ENCODE assay signal across 8 cellular contexts in genomic region chr17:77453613-77454559, GRCh38.
DNase-seq lines count a peak whose midpoint lies in the region; ATAC-seq lines count a peak whose summit lies in the region.

No MANE protein-coding gene starts in this region.

- peaks cover 37% of the 10 kb centered on the region for H3K4me1 Mint-ChIP-seq in activated naive CD4-positive, alpha-beta T cell treated with anti-CD3 and anti-CD28 coated beads for 36 hours (ENCODE audit: low read depth)
- H3K4me1 Mint-ChIP-seq in memory B cell = peaks cover 59% of the 10 kb centered on the region

- 53% methylated on average over 29 of the region's 29 CpGs for WGBS in urinary bladder

- H3K4me3 Mint-ChIP-seq in activated naive CD4-positive, alpha-beta T cell treated with anti-CD3 and anti-CD28 coated beads for 36 hours = peak overlapping the region; percentile 86
- H3K4me3 Mint-ChIP-seq in memory B cell = peak overlapping the region; percentile 99

- H3K9me3 Mint-ChIP-seq in activated naive CD4-positive, alpha-beta T cell treated with anti-CD3 and anti-CD28 coated beads for 36 hours = no peaks in the 10 kb centered on the region
- H3K9me3 Mint-ChIP-seq in memory B cell = no peaks in the 10 kb centered on the region

- peak; percentile 30 for ATAC-seq in memory B cell (ENCODE audit: low read depth)
- no peak for ATAC-seq in GM19324 (IDR thresholded peaks at IDR 0.05; ENCODE audit: low FRiP score, unreplicated experiment)

- H3K4me3 ChIP-seq in urinary bladder (ENCODE audit: low read depth, low read length) = peak overlapping the region; percentile 27

- H3K27ac ChIP-seq in urinary bladder (ENCODE audit: low read depth) = peak overlapping the region; percentile 51

- in situ Hi-C loops in ACHN (cut with HindIII; ENCODE audit: low pct_ligation_motif_present, low pct_unique_long_range_greater_than_20kb, low sequenced_read_pairs) = no loop called here

- intact Hi-C loops in activated naive CD4-positive, alpha-beta T cell treated with anti-CD3 and anti-CD28 coated beads for 36 hours (cut with micrococcal nuclease) = loop anchor here (5.0 to 10.0 kb wide), 3 partner anchors 717 to 1321 kb away; partner anchors contain the start of genes MFSD11, SRSF2 and UBALD2

- no peaks in the 10 kb centered on the region for H3K36me3 ChIP-seq in urinary bladder (ENCODE audit: insufficient read depth)

- CTCF ChIA-PET in activated naive CD4-positive, alpha-beta T cell treated with anti-CD3 and anti-CD28 coated beads for 36 hours (lab: Charles Lee) = interaction anchor here (0.8 to 2.6 kb wide), 11 partner anchors 9 to 54 kb away, joined by 3 to 12 read pairs (median 4); no protein-coding TSS in a partner anchor

- H3K4me1 ChIP-seq in urinary bladder (ENCODE audit: insufficient read depth) = peaks cover 2% of the 10 kb centered on the region

- no peaks in the 10 kb centered on the region for H3K27me3 Mint-ChIP-seq in activated naive CD4-positive, alpha-beta T cell treated with anti-CD3 and anti-CD28 coated beads for 36 hours (ENCODE audit: low read depth)
- H3K27me3 Mint-ChIP-seq in memory B cell = no peaks in the 10 kb centered on the region

- DNase-seq in stimulated activated CD4-positive, alpha-beta T cell treated with anti-CD3 and anti-CD28 coated beads, Interleukin-1b, Interleukin-23, amount 100 ng/mL, for 48 hours = peak; percentile 57
- no peak for DNase-seq in stimulated activated CD4-positive, alpha-beta T cell treated with anti-CD3 and anti-CD28 coated beads, Interleukin-12 subunit alpha, Interleukin-12 subunit beta, amount 100 ng/mL, for 4 hours
- DNase-seq in activated naive CD4-positive, alpha-beta T cell treated with anti-CD3 and anti-CD28 coated beads for 36 hours = peak; percentile 73
- DNase-seq in memory B cell (ENCODE audit: low spot score in 2 of 2) (no peak), ACHN (no peak), COR-L47 (lab: John Stamatoyannopoulos, UW) (no peak)

- H3K36me3 Mint-ChIP-seq in activated naive CD4-positive, alpha-beta T cell treated with anti-CD3 and anti-CD28 coated beads for 36 hours (ENCODE audit: low read depth) = peaks cover 59% of the 10 kb centered on the region
- H3K36me3 Mint-ChIP-seq in memory B cell = peaks cover 12% of the 10 kb centered on the region

- peak overlapping the region; percentile 100 for H3K27ac Mint-ChIP-seq in activated naive CD4-positive, alpha-beta T cell treated with anti-CD3 and anti-CD28 coated beads for 36 hours
- H3K27ac Mint-ChIP-seq in memory B cell = peak overlapping the region; percentile 98

Comparison
In these comparisons a context has a peak if more than half of its experiments do, and no peak if none do; other contexts are left out.
1. DNase-seq: peak in stimulated activated CD4-positive, alpha-beta T cell treated with anti-CD3 and anti-CD28 coated beads, Interleukin-1b, Interleukin-23, amount 100 ng/mL, for 48 hours (single experiment) and activated naive CD4-positive, alpha-beta T cell treated with anti-CD3 and anti-CD28 coated beads for 36 hours (single experiment); none in stimulated activated CD4-positive, alpha-beta T cell treated with anti-CD3 and anti-CD28 coated beads, Interleukin-12 subunit alpha, Interleukin-12 subunit beta, amount 100 ng/mL, for 4 hours (single experiment), memory B cell (0 of 2), ACHN (single experiment) and COR-L47 (single experiment).